In the genomic region with DNA sequence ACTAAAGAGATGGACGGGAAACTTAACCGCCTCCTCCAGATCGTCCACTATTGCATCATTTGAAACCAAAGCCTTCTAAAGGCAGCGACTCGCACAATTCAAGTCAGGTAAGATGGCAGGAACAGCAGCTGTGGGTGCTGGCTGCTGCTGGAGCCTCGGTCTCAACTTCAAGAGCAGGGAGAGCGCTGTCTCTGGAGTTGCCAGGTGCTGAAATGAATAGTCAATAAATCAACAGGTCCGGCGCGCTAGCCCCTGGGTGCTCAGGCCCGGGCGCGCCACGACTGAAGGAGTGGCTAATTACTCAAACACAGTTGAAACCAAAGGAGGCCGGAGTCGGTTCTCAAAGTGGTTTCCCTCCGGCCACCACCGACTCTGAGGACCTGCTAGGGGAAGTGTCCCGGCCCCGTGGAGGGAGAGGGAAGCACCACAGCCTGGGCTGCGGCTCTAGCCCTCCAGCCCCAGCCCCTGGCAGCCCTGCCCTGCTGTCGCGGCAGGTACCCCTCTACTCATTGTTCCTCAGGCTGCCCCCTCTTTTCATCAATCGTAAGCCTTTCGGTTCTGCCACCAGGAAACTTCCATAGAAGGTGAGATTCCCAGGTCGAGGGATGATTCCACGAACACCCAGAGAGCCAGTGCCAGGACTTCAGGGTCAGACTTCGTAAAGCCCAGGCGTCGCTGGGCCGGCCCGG, we compare ENCODE assay signal across 8 cellular contexts. TPM values are rescaled to one million over a fixed set of nuclear protein-coding genes. Genes with fewer than 3 reads are reported as not detected.
DNase-seq lines count a peak whose midpoint lies in the region; ATAC-seq, FAIRE-seq and TF ChIP-seq lines count a peak whose summit lies in the region.

No MANE protein-coding gene starts in this region.

- H3K27me3 ChIP-seq in breast epithelium: no peaks in the 10 kb centered on the region

- peaks cover 55 to 61% (median 58%) of the 10 kb centered on the region in 3 donors for H3K4me1 Mint-ChIP-seq in T-cell

- H3K9me3 ChIP-seq in breast epithelium: no peaks in the 10 kb centered on the region
- no peaks in the 10 kb centered on the region for H3K9me3 ChIP-seq in kidney (ENCODE audit: control insufficient read depth in 1 of 2, low read length in 2 of 2)

- H3K9me3 Mint-ChIP-seq in T-cell: no peaks in the 10 kb centered on the region

- peak; percentile 33 for ATAC-seq in Right ventricle myocardium inferior
- ATAC-seq in T-cell (replicated peaks in 1 of 4): peak; percentile 41 to 65 (median 47)

- H3K36me3 Mint-ChIP-seq in T-cell: peaks cover 4% of the 10 kb centered on the region

- H3K9ac ChIP-seq in kidney (ENCODE audit: low read length in 2 of 2): peak overlapping the region; percentile 21 to 87

- peak overlapping the region; percentile 90 to 94 for H3K27ac ChIP-seq in breast epithelium
- peak overlapping the region; percentile 86 to 89 for H3K27ac ChIP-seq in kidney (ENCODE audit: low read depth in 2 of 2, low read length in 2 of 2)

- H3K4me3 ChIP-seq in LNCaP clone FGC (ENCODE audit: low read depth, low read length) (peak overlapping the region; percentile 69), breast epithelium (peak overlapping the region; percentile 82 to 95 (median 86)), kidney (ENCODE audit: low read length in 2 of 2) (peak overlapping the region; percentile 62 to 93)

- TF ChIP-seq POLR2A in breast epithelium (IDR thresholded peaks at IDR 0.05): no peak

- peak overlapping the region; percentile 96 to 99 (median 97) for H3K4me3 Mint-ChIP-seq in T-cell

- intact Hi-C loops in Right ventricle myocardium inferior (cut with DNase I): loop anchor here (5.0 kb wide), 2 partner anchors 94 to 116 kb away; partner anchors contain the start of gene SNAPC3
- intact Hi-C loops in cardiac septum (cut with DNase I): loop anchor here (2.0 to 10.0 kb wide), 4 partner anchors 91 to 246 kb away; partner anchors contain the start of genes CCDC171, PSIP1 and SNAPC3
- intact Hi-C loops in breast epithelium (cut with DNase I; ENCODE audit: low total_unique reads): no loop called here
- intact Hi-C loops in kidney (cut with DNase I): no loop called here

- no peaks in the 10 kb centered on the region for H3K4me1 ChIP-seq in breast epithelium
- no peaks in the 10 kb centered on the region for H3K4me1 ChIP-seq in kidney (ENCODE audit: control insufficient read depth in 1 of 2, insufficient read depth in 1 of 2, low read depth in 1 of 2, low read length in 2 of 2)

- TF ChIP-seq CTCF in LNCaP clone FGC (IDR thresholded peaks at IDR 0.05; ENCODE audit: control insufficient read depth, extremely low read depth, insufficient read depth) (no peak), breast epithelium (IDR thresholded peaks at IDR 0.05) (no peak), kidney (IDR thresholded peaks at IDR 0.05; ENCODE audit: borderline replicate concordance, extremely low read depth, insufficient read depth) (no peak)

- H3K36me3 ChIP-seq in breast epithelium (no peaks in the 10 kb centered on the region), kidney (ENCODE audit: control insufficient read depth in 1 of 2, insufficient read depth in 2 of 2, low read length in 2 of 2) (no peaks in the 10 kb centered on the region)

- no peak for FAIRE-seq in kidney (lab: Jason Lieb, UNC)

- no peaks in the 10 kb centered on the region for H3K27me3 Mint-ChIP-seq in T-cell

- CTCF ChIA-PET in T-cell (lab: Charles Lee): interaction anchor here in 1 of 2 donors (0.9 kb wide), 1 partner anchor 28 kb away, joined by 3 read pairs; no protein-coding TSS in a partner anchor

- DNase-seq in Right ventricle myocardium inferior (ENCODE audit: missing footprints): peak; percentile 67
- no peak for DNase-seq in cardiac septum (ENCODE audit: low spot score)
- DNase-seq in LNCaP clone FGC (ENCODE audit: low read depth): peak; percentile 78
- DNase-seq in T-cell: peak; percentile 18 to 61 (median 44)
- peak; percentile 79 to 84 for DNase-seq in breast epithelium (ENCODE audit: low spot score in 2 of 2)
- peak; percentile 90 for DNase-seq in kidney
- peak; percentile 46 for DNase-seq in stimulated activated CD4-positive, alpha-beta T cell treated with anti-CD3 and anti-CD28 coated beads, Interleukin-15, amount 100 ng/mL, for 24 hours
- no peak for DNase-seq in SW 1271 (lab: John Stamatoyannopoulos, UW)

- POLR2A ChIA-PET in T-cell (lab: Charles Lee): no interaction called here

- peak overlapping the region; percentile 93 to 97 for H3K27ac Mint-ChIP-seq in T-cell

RNA-seq across cellular contexts. Expression of gene TTC39B, which starts 0.8 kb away (rescaled TPM):
- total RNA-seq in Right ventricle myocardium inferior (1.9 TPM), cardiac septum (3.2 TPM), T-cell (10 to 100 TPM; 32.4 to 54.6 (median 35.6) TPM), breast epithelium (10 to 100 TPM in 2 of 3 donors, 1 to 10 TPM in 1; 6.2 to 14.8 (median 14.4) TPM), kidney (22.0 TPM)
- polyA plus RNA-seq in kidney (ENCODE audit: insufficient read depth, low read depth, low replicate concordance): 4.9 TPM

Comparison
In these comparisons a context has a peak if more than half of its experiments do, and no peak if none do; other contexts are left out.
1. DNase-seq: peak in Right ventricle myocardium inferior (single experiment), LNCaP clone FGC (single experiment), T-cell (34 of 34), breast epithelium (2 of 2), kidney (single experiment) and stimulated activated CD4-positive, alpha-beta T cell treated with anti-CD3 and anti-CD28 coated beads, Interleukin-15, amount 100 ng/mL, for 24 hours (single experiment); none in cardiac septum (single experiment) and SW 1271 (0 of 2).
2. intact Hi-C loops: an anchor here in Right ventricle myocardium inferior (5.0 kb wide) and cardiac septum (2.0 to 10.0 kb wide); none called in breast epithelium and kidney.
3. Peak in every context shown above with its lines, with median percentiles within 50 percentile points of each other: H3K4me3 ChIP-seq.